In the genomic region with DNA sequence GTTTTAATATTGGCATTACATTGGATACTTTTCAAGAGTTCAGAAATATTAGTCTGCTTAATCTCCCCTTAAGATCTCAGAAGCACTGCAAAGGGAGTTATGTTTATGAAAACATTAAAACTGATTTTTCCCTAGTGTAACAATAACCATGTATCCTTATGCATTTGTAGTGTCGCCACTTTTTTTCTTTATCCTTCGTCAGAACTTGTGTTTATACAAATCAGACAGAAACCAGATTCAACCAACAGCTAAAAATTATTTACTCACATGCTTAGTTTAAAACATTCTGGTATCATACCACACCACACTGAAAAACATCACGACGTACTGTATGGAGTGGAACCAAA, we compare ENCODE assay signal across 8 cellular contexts. TPM values are rescaled to one million over a fixed set of nuclear protein-coding genes. Genes with fewer than 3 reads are reported as not detected.
DNase-seq lines count a peak whose midpoint lies in the region; ATAC-seq and TF ChIP-seq lines count a peak whose summit lies in the region.

No MANE protein-coding gene starts in this region.

- peaks cover 28% of the 10 kb centered on the region for H4K20me1 ChIP-seq in smooth muscle cell (ENCODE audit: low read depth)

- peaks cover 42% of the 10 kb centered on the region for H3F3A ChIP-seq in smooth muscle cell (ENCODE audit: low read depth)

- DNase-seq in HAP-1 (ENCODE audit: low spot score in 2 of 2): no peak
- no peak for DNase-seq in activated B cell treated with CpG ODN at 0.5 μM for 24 hours
- peak; percentile 56 for DNase-seq in globus pallidus (ENCODE audit: low spot score)
- no peak for DNase-seq in smooth muscle cell (lab: John Stamatoyannopoulos, UW; ENCODE audit: unreplicated experiment)
- DNase-seq in AG08396 (ENCODE audit: low spot score): no peak

- H3K36me3 ChIP-seq in HAP-1 (replicated peaks) (no peaks in the 10 kb centered on the region), smooth muscle cell (ENCODE audit: low read depth) (no peaks in the 10 kb centered on the region)

- no peaks in the 10 kb centered on the region for H3K27me3 ChIP-seq in HAP-1 (ENCODE audit: low read depth)
- H3K27me3 ChIP-seq in smooth muscle cell (ENCODE audit: low read depth): no peaks in the 10 kb centered on the region

- peak overlapping the region; percentile 98 for H3K27ac ChIP-seq in smooth muscle cell (ENCODE audit: low read depth)

- peak overlapping the region; percentile 96 for H3K4me2 ChIP-seq in smooth muscle cell

- in situ Hi-C loops in HAP-1 (cut with MboI; ENCODE audit: low sequenced_read_pairs): no loop called here

- no peak for TF ChIP-seq CTCF in activated B cell treated with CpG ODN at 0.5 μM for 24 hours (IDR thresholded peaks at IDR 0.05)
- TF ChIP-seq CTCF in smooth muscle cell (IDR thresholded peaks at IDR 0.05; ENCODE audit: borderline replicate concordance, insufficient read depth, poor library complexity, severe bottlenecking): no peak

- H3K79me2 ChIP-seq in smooth muscle cell (ENCODE audit: low read depth): peaks cover 43% of the 10 kb centered on the region

- peaks cover 16% of the 10 kb centered on the region for H3K36me3 Mint-ChIP-seq in activated B cell treated with CpG ODN at 0.5 μM for 24 hours (ENCODE audit: low read depth)

- H3K27me3 Mint-ChIP-seq in activated B cell treated with CpG ODN at 0.5 μM for 24 hours: no peaks in the 10 kb centered on the region

- intact Hi-C loops in activated B cell treated with CpG ODN at 0.5 μM for 24 hours (cut with micrococcal nuclease): loop anchor here (1.0 to 5.0 kb wide), 5 partner anchors 98 to 818 kb away; partner anchors contain the start of genes MAML3 and SCOC

- POLR2A ChIA-PET in activated B cell treated with CpG ODN at 0.5 μM for 24 hours (lab: Charles Lee): interaction anchor here (0.6 to 3.4 kb wide), 5 partner anchors 15 to 504 kb away, joined by 3 to 18 read pairs (median 6); partner anchors contain the start of genes NAA15 and NDUFC1

- ATAC-seq in activated B cell treated with CpG ODN at 0.5 μM for 24 hours (ENCODE audit: low read depth): no peak
- ATAC-seq in GM21529 (IDR thresholded peaks at IDR 0.05; ENCODE audit: unreplicated experiment): no peak
- no peak for ATAC-seq in GM21390 (IDR thresholded peaks at IDR 0.05; ENCODE audit: unreplicated experiment)
- no peak for ATAC-seq in HG02571 (IDR thresholded peaks at IDR 0.05; ENCODE audit: unreplicated experiment)

- H3K4me1 ChIP-seq in HAP-1: peaks cover 29% of the 10 kb centered on the region
- peaks cover 54% of the 10 kb centered on the region for H3K4me1 ChIP-seq in smooth muscle cell (ENCODE audit: low read depth)

- no peaks in the 10 kb centered on the region for H3K9me3 Mint-ChIP-seq in activated B cell treated with CpG ODN at 0.5 μM for 24 hours

- H3K27ac Mint-ChIP-seq in activated B cell treated with CpG ODN at 0.5 μM for 24 hours: peak overlapping the region; percentile 94

- H2AFZ ChIP-seq in smooth muscle cell (ENCODE audit: low read depth): peak overlapping the region; percentile 75

- H3K9ac ChIP-seq in smooth muscle cell (ENCODE audit: low read depth): peak overlapping the region; percentile 84

- H3K4me3 ChIP-seq in HAP-1 (peak overlapping the region; percentile 69), smooth muscle cell (peak overlapping the region; percentile 82)

- H3K9me3 ChIP-seq in HAP-1 (no peaks in the 10 kb centered on the region), smooth muscle cell (replicated peaks; ENCODE audit: low read depth) (no peaks in the 10 kb centered on the region)

- H3K4me1 Mint-ChIP-seq in activated B cell treated with CpG ODN at 0.5 μM for 24 hours: peaks cover 56% of the 10 kb centered on the region

- 17% methylated on average over 4 of the region's 4 CpGs for WGBS in smooth muscle cell (ENCODE audit: low lambda C conversion rate)

- CTCF ChIA-PET in activated B cell treated with CpG ODN at 0.5 μM for 24 hours (lab: Charles Lee): interaction anchor here (1.1 kb wide), 1 partner anchor 17 kb away, joined by 4 read pairs; no protein-coding TSS in a partner anchor

- H3K4me3 Mint-ChIP-seq in activated B cell treated with CpG ODN at 0.5 μM for 24 hours: peak overlapping the region; percentile 95

RNA-seq across cellular contexts. Expression of gene SETD7, which starts 1.3 kb away (rescaled TPM):
- 10.3 and 11.1 TPM in 2 replicates for total RNA-seq in activated B cell treated with CpG ODN at 0.5 μM for 24 hours
- 34.2 and 39.3 TPM in 2 replicates for total RNA-seq in smooth muscle cell
- 8.5 and 10.2 TPM in 2 replicates for polyA plus RNA-seq in smooth muscle cell
